Comparison of ENCODE assay signal across 13 cellular contexts in genomic region chr4:99024481-99025275, GRCh38. TPM values are rescaled to one million over a fixed set of nuclear protein-coding genes. Genes with fewer than 3 reads are reported as not detected.
DNase-seq lines count a peak whose midpoint lies in the region; ATAC-seq, FAIRE-seq and TF ChIP-seq lines count a peak whose summit lies in the region.
"Had no signal": no experiment of that assay in that cellular context is flagged by ENCODE, and none has a peak within 500 bp of the region (broad histone marks: within the 10 kb centered on the region; RNA-seq: fewer than 3 reads in every experiment).

No MANE protein-coding gene starts in this region.

- no peak for FAIRE-seq in HepG2 (lab: Jason Lieb, UNC)

- TF ChIP-seq POLR2A in HepG2 (IDR thresholded peaks at IDR 0.05; ENCODE audit: insufficient read depth in 1 of 2, low read depth in 2 of 2, low read length in 2 of 2) = no peak

- no peak for DNase-seq in activated naive CD8-positive, alpha-beta T cell treated with anti-CD3 and anti-CD28 coated beads, Interleukin-2, amount 50 U/mL, for 24 hours
- DNase-seq in cerebellar cortex (ENCODE audit: low spot score) (peak; percentile 29), HepG2 (ENCODE audit: low spot score) (no peak), type B pancreatic cell (ENCODE audit: extremely low spot score, unreplicated experiment) (no peak)
- DNase-seq: activated effector memory CD4-positive, alpha-beta T cell treated with Interleukin-2 at 50 U/mL for 16 hours; NCI-H1436 treated with DMSO at 0.1 percent for 48 hours; occipital lobe had no signal

- no peak for TF ChIP-seq CTCF in HepG2 (CRISPR knock-in tag; IDR thresholded peaks at IDR 0.05)
- TF ChIP-seq CTCF in type B pancreatic cell (conservative IDR thresholded peaks at IDR 0.05) = no peak

- in situ Hi-C loops in HepG2 (cut with HindIII; ENCODE audit: extremely low pct_ligation_motif_present, low pct_unique_long_range_greater_than_20kb) = no loop called here

- H3K4me1 Mint-ChIP-seq in activated naive CD8-positive, alpha-beta T cell (ENCODE audit: low read depth) = peaks cover 64% of the 10 kb centered on the region
- peaks cover 53% of the 10 kb centered on the region for H3K4me1 Mint-ChIP-seq in activated naive CD8-positive, alpha-beta T cell treated with anti-CD3 and anti-CD28 coated beads, Interleukin-2, amount 50 U/mL, for 24 hours
- H3K4me1 Mint-ChIP-seq in type B pancreatic cell (ENCODE audit: unreplicated experiment) = peaks cover 36% of the 10 kb centered on the region

- no peak overlapping the region for H2AFZ ChIP-seq in HepG2 (ENCODE audit: low read length)

- peak overlapping the region; percentile 62 for H3K27ac Mint-ChIP-seq in activated naive CD8-positive, alpha-beta T cell
- H3K27ac Mint-ChIP-seq in activated naive CD8-positive, alpha-beta T cell treated with anti-CD3 and anti-CD28 coated beads, Interleukin-2, amount 50 U/mL, for 24 hours = no peak overlapping the region
- peak overlapping the region; percentile 49 for H3K27ac Mint-ChIP-seq in type B pancreatic cell

- no peak overlapping the region for H3K4me3 Mint-ChIP-seq in activated naive CD8-positive, alpha-beta T cell
- no peak overlapping the region for H3K4me3 Mint-ChIP-seq in activated naive CD8-positive, alpha-beta T cell treated with anti-CD3 and anti-CD28 coated beads, Interleukin-2, amount 50 U/mL, for 24 hours
- peak overlapping the region; percentile 30 for H3K4me3 Mint-ChIP-seq in type B pancreatic cell

- no peak for ATAC-seq in activated naive CD8-positive, alpha-beta T cell treated with anti-CD3 and anti-CD28 coated beads, Interleukin-2, amount 50 U/mL, for 24 hours
- ATAC-seq in HepG2 = peak; percentile 69
- no peak for ATAC-seq in HG03460 (IDR thresholded peaks at IDR 0.05; ENCODE audit: unreplicated experiment)
- ATAC-seq in GM21619 (IDR thresholded peaks at IDR 0.05; ENCODE audit: unreplicated experiment) = no peak
- no peak for ATAC-seq in GM19023 (IDR thresholded peaks at IDR 0.05; ENCODE audit: unreplicated experiment)

- no peak for TF ChIP-seq RAD21 in HepG2 (CRISPR knock-in tag; IDR thresholded peaks at IDR 0.05)

- peaks cover 62% of the 10 kb centered on the region for H3K4me1 ChIP-seq in HepG2 (ENCODE audit: insufficient read depth, low read length)

- peaks cover 98% of the 10 kb centered on the region for H3K79me2 ChIP-seq in HepG2 (ENCODE audit: insufficient read depth, low read length)

- H3K4me2 ChIP-seq in HepG2 (ENCODE audit: low read depth, low read length) = no peak overlapping the region

- BruUV-seq in HepG2 (replicated peaks; lab: Mats Ljungman, UMichigan) = no TSS peak

- no peak overlapping the region for H3K9ac ChIP-seq in HepG2 (ENCODE audit: insufficient read depth, low read depth, low read length)

- H3K27me3 Mint-ChIP-seq in activated naive CD8-positive, alpha-beta T cell = no peaks in the 10 kb centered on the region
- H3K27me3 Mint-ChIP-seq in activated naive CD8-positive, alpha-beta T cell treated with anti-CD3 and anti-CD28 coated beads, Interleukin-2, amount 50 U/mL, for 24 hours = no peaks in the 10 kb centered on the region
- H3K27me3 Mint-ChIP-seq in type B pancreatic cell = no peaks in the 10 kb centered on the region

- CTCF ChIA-PET in HepG2 (lab: Yijun Ruan, JAX; ENCODE audit: low intra/inter-chr PET ratio, low total read pairs) = no interaction called here

- intact Hi-C loops in HepG2 (cut with micrococcal nuclease; ENCODE audit: unreplicated experiment) = no loop called here

- 93% methylated on average over 4 of the region's 7 CpGs for WGBS in HepG2 (ENCODE audit: low lambda C conversion rate)

- peaks cover 20% of the 10 kb centered on the region for H3K36me3 Mint-ChIP-seq in activated naive CD8-positive, alpha-beta T cell
- peaks cover 30% of the 10 kb centered on the region for H3K36me3 Mint-ChIP-seq in activated naive CD8-positive, alpha-beta T cell treated with anti-CD3 and anti-CD28 coated beads, Interleukin-2, amount 50 U/mL, for 24 hours (ENCODE audit: low read depth)
- peaks cover 34% of the 10 kb centered on the region for H3K36me3 Mint-ChIP-seq in type B pancreatic cell

- peaks cover 9% of the 10 kb centered on the region for H4K20me1 ChIP-seq in HepG2 (ENCODE audit: insufficient read depth, low read length)

- H3K9me3 ChIP-seq in HepG2 (ENCODE audit: low read length) = peaks cover 11% of the 10 kb centered on the region

- no peaks in the 10 kb centered on the region for H3K27me3 ChIP-seq in HepG2 (ENCODE audit: control insufficient read depth in 1 of 2, insufficient read depth in 2 of 2, low read length in 2 of 2)
- H3K27me3 ChIP-seq: dorsolateral prefrontal cortex had no signal

- POLR2A ChIA-PET in HepG2 (lab: Yijun Ruan, JAX) = no interaction called here

- peaks cover 0 to 21% of the 10 kb centered on the region in 2 experiments; a peak in 3 of 5 replicates for H3K36me3 ChIP-seq in HepG2 (replicated peaks in 1 of 2; ENCODE audit: control insufficient read depth in 1 of 2, insufficient read depth in 2 of 2, low read length in 2 of 2)

- H3K4me3 ChIP-seq in HepG2 (replicated peaks in 1 of 3; ENCODE audit: insufficient read depth in 1 of 3, low read depth in 2 of 3, low read length in 3 of 3) = no peak overlapping the region
- H3K4me3 ChIP-seq: dorsolateral prefrontal cortex had no signal

- peaks cover 2% of the 10 kb centered on the region for H3K9me3 Mint-ChIP-seq in activated naive CD8-positive, alpha-beta T cell (ENCODE audit: low read depth)
- H3K9me3 Mint-ChIP-seq in activated naive CD8-positive, alpha-beta T cell treated with anti-CD3 and anti-CD28 coated beads, Interleukin-2, amount 50 U/mL, for 24 hours = peaks cover 14% of the 10 kb centered on the region
- peaks cover 21% of the 10 kb centered on the region for H3K9me3 Mint-ChIP-seq in type B pancreatic cell

- TF ChIP-seq EP300 in HepG2 (IDR thresholded peaks at IDR 0.05; ENCODE audit: low read depth in 2 of 2, low read length in 2 of 2) = no peak
- no peak for TF ChIP-seq EP300 in HepG2 (CRISPR knock-in tag; IDR thresholded peaks at IDR 0.05; ENCODE audit: borderline replicate concordance)

- H3K27ac ChIP-seq in HepG2 (ENCODE audit: extremely low read length, insufficient read depth, low read length) = no peak overlapping the region
- H3K27ac ChIP-seq: dorsolateral prefrontal cortex, VCaP had no signal

TF ChIP-seq in HepG2, 621 proteins besides CTCF, POLR2A, EP300 and RAD21:
- TF ChIP-seq ZSCAN12 (CRISPR knock-in tag; IDR thresholded peaks at IDR 0.05) = no peak
- peak; percentile 15; the same call in 1 of the 2 replicates for TF ChIP-seq STAG1 (CRISPR knock-in tag; IDR thresholded peaks at IDR 0.05)
TF ChIP-seq in HepG2: peak in this region for 1.

RNA-seq across cellular contexts. Expression of gene METAP1, which starts 29.2 kb away (rescaled TPM):
- 44.9 and 64.9 TPM in 2 replicates for total RNA-seq in HepG2 (2016; rRNA removed; fragmentation: Illumina TruSeq; extraction: Trizol)
- 8.5 and 8.7 TPM in 2 replicates for total RNA-seq in HepG2 (2016; cell fraction: cytosol; rRNA removed; fragmentation: Illumina TruSeq; extraction: Trizol; ENCODE audit: low read depth)
- 45.2 and 57.5 TPM in 2 replicates for total RNA-seq in HepG2 (2016; cell fraction: insoluble cytoplasmic fraction; rRNA removed; fragmentation: Illumina TruSeq; extraction: Trizol)
- 25.3 and 33.1 TPM in 2 replicates for total RNA-seq in HepG2 (2016; cell fraction: membrane; rRNA removed; fragmentation: Illumina TruSeq; extraction: Trizol)
- total RNA-seq in HepG2 (2016; cell fraction: nucleus; rRNA removed; fragmentation: Illumina TruSeq; extraction: Trizol) = 45.5 and 49.9 TPM in 2 replicates
- polyA plus RNA-seq in HepG2 (2011; rRNA removed) = 39.1 and 53.5 TPM in 2 replicates
- polyA plus RNA-seq in HepG2 (2011; cell fraction: cytosol; rRNA removed) = 34.1 and 44.5 TPM in 2 replicates
- 33.0 and 39.6 TPM in 2 replicates for polyA plus RNA-seq in HepG2 (2011; cell fraction: nucleus; rRNA removed)
- 72.1 and 96.8 TPM in 2 replicates for polyA plus RNA-seq in HepG2 (2012)
- 5.6 and 11.0 TPM in 2 replicates for polyA plus RNA-seq in HepG2 (2016; cell fraction: cytosol; fragmentation: Illumina TruSeq; extraction: Trizol; ENCODE audit: low read depth)
- polyA plus RNA-seq in HepG2 (2016; cell fraction: insoluble cytoplasmic fraction; fragmentation: Illumina TruSeq; extraction: Trizol; ENCODE audit: low read depth) = 71.3 and 71.6 TPM in 2 replicates
- 21.0 and 26.3 TPM in 2 replicates for polyA plus RNA-seq in HepG2 (2016; cell fraction: membrane; fragmentation: Illumina TruSeq; extraction: Trizol; ENCODE audit: low read depth)
- 63.4 and 65.6 TPM in 2 replicates for polyA plus RNA-seq in HepG2 (2016; cell fraction: nucleus; fragmentation: Illumina TruSeq; extraction: Trizol; ENCODE audit: insufficient read depth, low read depth)
- polyA minus RNA-seq in HepG2 (2011; rRNA and poly(A)+ RNA removed; ENCODE audit: low replicate concordance) = 59.9 and 94.0 TPM in 2 replicates
- polyA minus RNA-seq in HepG2 (2011; cell fraction: cytosol; rRNA and poly(A)+ RNA removed) = 41.7 and 52.1 TPM in 2 replicates
- 85.4 and 89.1 TPM in 2 replicates for polyA minus RNA-seq in HepG2 (2011; cell fraction: nucleus; rRNA and poly(A)+ RNA removed)
- total RNA-seq in type B pancreatic cell (ENCODE audit: low replicate concordance) = 42.9 and 43.1 TPM in 2 replicates
